9 cellular contexts compared by ENCODE assay signal in genomic region chr22:42978453-42979103, GRCh38. TPM values are rescaled to one million over a fixed set of nuclear protein-coding genes. Genes with fewer than 3 reads are reported as not detected.
DNase-seq lines count a peak whose midpoint lies in the region; ATAC-seq and TF ChIP-seq lines count a peak whose summit lies in the region.
"Had no signal": no experiment of that assay in that cellular context is flagged by ENCODE, and none has a peak within 500 bp of the region (broad histone marks: within the 10 kb centered on the region; RNA-seq: fewer than 3 reads in every experiment).

No MANE protein-coding gene starts in this region.

- no peaks in the 10 kb centered on the region for H3K27me3 ChIP-seq in spleen (replicated peaks in 1 of 7)

- no peak for TF ChIP-seq POLR2A in spleen (IDR thresholded peaks at IDR 0.05)

- H3K36me3 Mint-ChIP-seq in WTC11 (no peaks in the 10 kb centered on the region), progenitor cell of endocrine pancreas (ENCODE audit: insufficient read depth) (no peaks in the 10 kb centered on the region)

- no peak overlapping the region for H3K4me3 ChIP-seq in spleen

- no peaks in the 10 kb centered on the region for H3K36me3 ChIP-seq in spleen

- H3K27ac Mint-ChIP-seq in WTC11: peak overlapping the region; percentile 80
- peak overlapping the region; percentile 59 for H3K27ac Mint-ChIP-seq in progenitor cell of endocrine pancreas

- POLR2A ChIA-PET in WTC11 (lab: Charles Lee): interaction anchor here (0.6 kb wide), 1 partner anchor 136 kb away, joined by 6 read pairs; no protein-coding TSS in a partner anchor

- ATAC-seq in WTC11 (peak; percentile 45; the same call in 1 of the 2 replicates), Right ventricle myocardium superior (ENCODE audit: poor library complexity) (peak; percentile 65), GM21360 (IDR thresholded peaks at IDR 0.05; ENCODE audit: unreplicated experiment) (no peak), HG02798 (IDR thresholded peaks at IDR 0.05; ENCODE audit: poor library complexity, unreplicated experiment) (no peak)

- H3K27me3 Mint-ChIP-seq in WTC11 (ENCODE audit: low read depth) (no peaks in the 10 kb centered on the region), progenitor cell of endocrine pancreas (no peaks in the 10 kb centered on the region)

- no peaks in the 10 kb centered on the region for H3K9me3 ChIP-seq in spleen

- 71 to 83% (median 73%) methylated on average over 5 of the region's 5 CpGs for WGBS in spleen, 5 donors

- H3K4me1 ChIP-seq in spleen: peaks cover 8 to 63% (median 42%) of the 10 kb centered on the region in 6 donors

- intact Hi-C loops in Right ventricle myocardium superior (cut with DNase I) (no loop called here), spleen (cut with DNase I; ENCODE audit: low total_unique reads) (no loop called here)

- H3K4me3 Mint-ChIP-seq in WTC11 (no peak overlapping the region), progenitor cell of endocrine pancreas (ENCODE audit: low read depth) (no peak overlapping the region)

- H3K4me1 Mint-ChIP-seq in WTC11 (peaks cover 42% of the 10 kb centered on the region), progenitor cell of endocrine pancreas (ENCODE audit: low read depth) (peaks cover 17% of the 10 kb centered on the region)

- DNase-seq in CD1c-positive myeloid dendritic cell (ENCODE audit: extremely low spot score): peak; percentile 79
- no peak for DNase-seq in WTC11 (ENCODE audit: low spot score)
- no peak for DNase-seq in Right ventricle myocardium superior
- no peak for DNase-seq in progenitor cell of endocrine pancreas (ENCODE audit: low spot score, unreplicated experiment)
- no peak for DNase-seq in effector CD4-positive, alpha-beta T cell
- no peak for DNase-seq in spleen
- DNase-seq: DMS79 had no signal

- H3K9me3 Mint-ChIP-seq in WTC11: no peaks in the 10 kb centered on the region
- no peaks in the 10 kb centered on the region for H3K9me3 Mint-ChIP-seq in progenitor cell of endocrine pancreas (ENCODE audit: low read depth)

- CTCF ChIA-PET in WTC11 (lab: Charles Lee): interaction anchor here (0.5 to 1.6 kb wide), 5 partner anchors 36 to 111 kb away, joined by 3 to 6 read pairs (median 3); no protein-coding TSS in a partner anchor

- TF ChIP-seq CTCF in WTC11 (IDR thresholded peaks at IDR 0.05): no peak
- TF ChIP-seq CTCF in progenitor cell of endocrine pancreas (IDR thresholded peaks at IDR 0.05; ENCODE audit: unreplicated experiment): no peak
- TF ChIP-seq CTCF in spleen (IDR thresholded peaks at IDR 0.05 in 8 of 11, conservative IDR thresholded peaks at IDR 0.05 in 3 of 11): no peak

- H3K27ac ChIP-seq in spleen: peak overlapping the region in 4 of 8 donors; percentile 47 to 80 (median 62)

TF ChIP-seq in WTC11, 78 proteins besides CTCF, POLR2A, EP300 and RAD21:
- TF ChIP-seq, protein P1, sequence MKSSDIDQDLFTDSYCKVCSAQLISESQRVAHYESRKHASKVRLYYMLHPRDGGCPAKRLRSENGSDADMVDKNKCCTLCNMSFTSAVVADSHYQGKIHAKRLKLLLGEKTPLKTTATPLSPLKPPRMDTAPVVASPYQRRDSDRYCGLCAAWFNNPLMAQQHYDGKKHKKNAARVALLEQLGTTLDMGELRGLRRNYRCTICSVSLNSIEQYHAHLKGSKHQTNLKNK (CRISPR knock-in tag; IDR thresholded peaks at IDR 0.05): no peak
- TF ChIP-seq ZNF232 (CRISPR knock-in tag; IDR thresholded peaks at IDR 0.05) (no peak), MYBL2 (CRISPR knock-in tag; IDR thresholded peaks at IDR 0.05) (no peak)

RNA-seq across cellular contexts. Expression of gene PACSIN2, which starts 36.4 kb away (rescaled TPM):
- 64.1 to 70.5 TPM (median 69.0 TPM) in 3 replicates for total RNA-seq in WTC11 (2021)
- 60.2 TPM for total RNA-seq in Right ventricle myocardium superior
- 53.9 and 61.0 TPM in 2 replicates for total RNA-seq in progenitor cell of endocrine pancreas
- 10 to 100 TPM; 48.0 to 98.1 (median 78.2) TPM for total RNA-seq in spleen
- polyA plus RNA-seq in spleen: 10 to 100 TPM; 24.2 to 38.0 (median 25.1) TPM

Comparison
In these comparisons a context has a peak if more than half of its experiments do, and no peak if none do; other contexts are left out.
1. ATAC-seq: peak in WTC11 (single experiment) and Right ventricle myocardium superior (single experiment); none in GM21360 (single experiment) and HG02798 (single experiment).